In genomic region chr2:69816923-69817542, GRCh38 we compare ENCODE assay signal across 8 cellular contexts.
DNase-seq lines count a peak whose midpoint lies in the region; ATAC-seq lines count a peak whose summit lies in the region.

No MANE protein-coding gene starts in this region.

- H3K4me3 Mint-ChIP-seq in central memory CD8-positive, alpha-beta T cell: no peak overlapping the region

- DNase-seq in COLO829 (ENCODE audit: low spot score) (peak; percentile 61), NCI-H446 (lab: John Stamatoyannopoulos, UW) (peak; percentile 68 to 88), left kidney (ENCODE audit: low read depth, low spot score) (peak; percentile 93)
- peak; percentile 63 for DNase-seq in activated CD4-positive, CD25-positive, alpha-beta regulatory T cell treated with anti-CD3 and anti-CD28 coated beads, Interleukin-2, amount 50 U/mL, for 16 hours (ENCODE audit: low read depth, low spot score)
- DNase-seq in central memory CD8-positive, alpha-beta T cell (ENCODE audit: low spot score in 2 of 2): peak; percentile 47 to 72
- peak; percentile 80 for DNase-seq in stimulated activated CD4-positive, alpha-beta T cell treated with anti-CD3 and anti-CD28 coated beads, Interleukin-4, amount 100 ng/mL, for 24 hours

- no peaks in the 10 kb centered on the region for H3K4me1 Mint-ChIP-seq in central memory CD8-positive, alpha-beta T cell

- H3K9me3 Mint-ChIP-seq in central memory CD8-positive, alpha-beta T cell: no peaks in the 10 kb centered on the region

- peaks cover 6% of the 10 kb centered on the region for H3K36me3 Mint-ChIP-seq in central memory CD8-positive, alpha-beta T cell (ENCODE audit: insufficient read depth)

- H3K27ac Mint-ChIP-seq in central memory CD8-positive, alpha-beta T cell (ENCODE audit: low read depth): no peak overlapping the region

- ATAC-seq in HG02763 (IDR thresholded peaks at IDR 0.05; ENCODE audit: unreplicated experiment): peak; percentile 60
- peak; percentile 70 for ATAC-seq in central memory CD8-positive, alpha-beta T cell (replicated peaks; ENCODE audit: extremely low read depth, poor library complexity, severe bottlenecking)
- ATAC-seq in GM19351 (IDR thresholded peaks at IDR 0.05; ENCODE audit: unreplicated experiment): no peak

- no peaks in the 10 kb centered on the region for H3K27me3 Mint-ChIP-seq in central memory CD8-positive, alpha-beta T cell
